ENCODE assay signal across 19 cellular contexts in the genomic region with DNA sequence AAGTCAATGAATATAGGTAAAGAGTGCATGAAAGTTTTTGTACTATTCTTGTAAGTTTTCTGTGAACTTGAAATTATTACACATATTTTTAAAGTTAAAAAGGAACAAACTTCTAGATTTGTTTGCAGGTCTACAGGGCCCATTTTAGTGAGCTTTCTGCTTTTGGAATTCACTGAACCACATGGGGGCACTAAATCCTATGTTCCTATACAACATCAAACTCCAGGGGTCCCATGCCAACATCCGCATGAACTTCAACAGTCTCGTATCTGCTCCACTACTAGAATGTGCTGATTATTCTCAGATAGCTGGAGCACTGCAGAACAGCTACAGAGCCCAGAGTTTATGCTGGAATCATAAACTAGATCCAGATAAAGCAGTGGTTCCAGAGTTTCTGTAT.
DNase-seq lines count a peak whose midpoint lies in the region; ATAC-seq, FAIRE-seq and TF ChIP-seq lines count a peak whose summit lies in the region.
"Had no signal": no experiment of that assay in that cellular context is flagged by ENCODE, and none has a peak within 500 bp of the region (broad histone marks: within the 10 kb centered on the region; RNA-seq: fewer than 3 reads in every experiment).

No MANE protein-coding gene starts in this region.

- H3K4me3 ChIP-seq in NT2/D1 (ENCODE audit: insufficient read length, low read depth) (no peak overlapping the region), esophagus muscularis mucosa (no peak overlapping the region)
- H3K4me3 ChIP-seq: body of pancreas, GM12878 had no signal

- no peak for TF ChIP-seq CTCF in esophagus muscularis mucosa (IDR thresholded peaks at IDR 0.05)

- H3K36me3 ChIP-seq in NT2/D1 (ENCODE audit: insufficient read depth, insufficient read length, low read length) (no peaks in the 10 kb centered on the region), esophagus muscularis mucosa (no peaks in the 10 kb centered on the region)

- H3K9ac ChIP-seq in NT2/D1 (ENCODE audit: insufficient read length, low read depth): no peak overlapping the region

- FAIRE-seq in GM19239 (lab: Jason Lieb, UNC): no peak
- FAIRE-seq: GM12878 had no signal

- ATAC-seq in GM19324 (IDR thresholded peaks at IDR 0.05; ENCODE audit: low FRiP score, unreplicated experiment) (no peak), HG02852 (IDR thresholded peaks at IDR 0.05; ENCODE audit: unreplicated experiment) (no peak)
- ATAC-seq: activated T-helper 17 cell treated with anti-CD3 and anti-CD28 coated beads, Interleukin-2, amount 50 U/mL, for 72 hours; body of pancreas; effector memory CD8-positive, alpha-beta T cell; GM12878; T-cell had no signal

- no peak for TF ChIP-seq EP300 in esophagus muscularis mucosa (IDR thresholded peaks at IDR 0.05)

- no peak overlapping the region for H3K27ac ChIP-seq in esophagus muscularis mucosa (replicated peaks in 1 of 4)
- H3K27ac ChIP-seq: body of pancreas had no signal

- 27% methylated on average over 2 of the region's 2 CpGs for WGBS in esophagus muscularis mucosa

- DNase-seq in NCI-H748 (lab: John Stamatoyannopoulos, UW; ENCODE audit: unreplicated experiment): peak; percentile 29
- no peak for DNase-seq in NCI-H748 treated with DMSO at 0.1 percent for 48 hours (lab: John Stamatoyannopoulos, UW)
- DNase-seq in NT2/D1 (ENCODE audit: low read depth, low spot score): peak; percentile 13
- peak; percentile 42 for DNase-seq in esophagus muscularis mucosa (ENCODE audit: extremely low spot score)
- peak; percentile 6 for DNase-seq in renal cortical epithelial cell (ENCODE audit: low read depth)
- no peak for DNase-seq in GM19239 (ENCODE audit: insufficient read length, low spot score)
- DNase-seq: activated CD4-positive, alpha-beta T cell treated with anti-CD3 and anti-CD28 coated beads, Interleukin-2, amount 50 U/mL, for 1 hour; DMS79; effector memory CD8-positive, alpha-beta T cell; GOT3; mesenchymal stem cell; NCI-H1417 treated with DMSO at 0.1 percent for 48 hours; NK-92 treated with Interleukin-12 subunit alpha and Interleukin-12 subunit beta, amount 100 ng/mL, for 24 hours; T-cell had no signal

- H3K9me3 ChIP-seq in NT2/D1 (ENCODE audit: insufficient read depth, low read length) (no peaks in the 10 kb centered on the region), esophagus muscularis mucosa (peaks cover 0 to 2% (median 0%) of the 10 kb centered on the region in 4 donors)
- H3K9me3 ChIP-seq: body of pancreas had no signal

- intact Hi-C loops in esophagus muscularis mucosa (cut with DNase I): no loop called here

- H3K4me1 ChIP-seq in NT2/D1 (ENCODE audit: insufficient read depth, insufficient read length): no peaks in the 10 kb centered on the region
- H3K4me1 ChIP-seq in esophagus muscularis mucosa: no peaks in the 10 kb centered on the region
- H3K4me1 ChIP-seq: body of pancreas had no signal

- TF ChIP-seq POLR2A in esophagus muscularis mucosa (IDR thresholded peaks at IDR 0.05; ENCODE audit: low read depth): no peak

- H3K27me3 ChIP-seq in NT2/D1 (ENCODE audit: insufficient read depth, insufficient read length) (no peaks in the 10 kb centered on the region), esophagus muscularis mucosa (no peaks in the 10 kb centered on the region)
- H3K27me3 ChIP-seq: body of pancreas had no signal

Comparison
In these comparisons a context has a peak if more than half of its experiments do, and no peak if none do; other contexts are left out.
1. DNase-seq: peak in NCI-H748 (single experiment), NT2/D1 (single experiment), esophagus muscularis mucosa (single experiment) and renal cortical epithelial cell (single experiment); none in NCI-H748 treated with DMSO at 0.1 percent for 48 hours (single experiment) and GM19239 (single experiment).